ENCODE assay signal across 14 cellular contexts in the genomic region with DNA sequence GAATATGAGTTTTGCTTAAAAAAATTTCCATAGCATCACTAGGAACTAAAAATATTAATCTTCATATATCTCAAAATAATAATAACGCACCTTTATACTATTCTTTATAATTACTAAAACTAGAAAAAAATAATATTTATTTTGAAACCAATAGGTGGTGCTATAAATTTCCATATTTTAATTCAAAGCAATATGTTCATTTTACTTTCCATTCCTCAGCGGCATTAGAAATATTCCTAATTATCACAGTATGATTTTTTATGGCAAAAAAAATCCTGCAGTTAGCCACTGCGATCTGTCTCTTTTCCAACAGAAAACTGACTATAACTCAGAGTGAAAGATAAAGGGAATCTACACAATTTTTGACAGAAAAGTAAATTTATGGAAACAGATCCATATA.
DNase-seq lines count a peak whose midpoint lies in the region; ATAC-seq and TF ChIP-seq lines count a peak whose summit lies in the region.
"Had no signal": no experiment of that assay in that cellular context is flagged by ENCODE, and none has a peak within 500 bp of the region (broad histone marks: within the 10 kb centered on the region; RNA-seq: fewer than 3 reads in every experiment).

No MANE protein-coding gene starts in this region.

- H3K27me3 ChIP-seq in heart left ventricle (no peaks in the 10 kb centered on the region), adipocyte (replicated peaks; ENCODE audit: control insufficient read depth, insufficient read depth, low read length) (no peaks in the 10 kb centered on the region), hepatocyte (no peaks in the 10 kb centered on the region), brain microvascular endothelial cell (replicated peaks) (no peaks in the 10 kb centered on the region)
- H3K27me3 ChIP-seq: upper lobe of left lung had no signal

- H3K9ac ChIP-seq in adipocyte (ENCODE audit: low read length) = peak overlapping the region; percentile 50

- 31 to 46% (median 32%) methylated on average over 3 of the region's 3 CpGs for WGBS in heart left ventricle, 4 donors
- 93% methylated on average over 3 of the region's 3 CpGs for WGBS in hepatocyte (ENCODE audit: low lambda C conversion rate, missing lambda C conversion rate)

- intact Hi-C loops in heart left ventricle (cut with DNase I) = loop anchor here (5.0 to 10.0 kb wide), 11 partner anchors 130 to 905 kb away; no protein-coding TSS in a partner anchor
- intact Hi-C loops in Right ventricle myocardium superior (cut with DNase I) = no loop called here

- H3K4me1 ChIP-seq in heart left ventricle (peaks cover 0 to 60% (median 37%) of the 10 kb centered on the region in 12 donors), adipocyte (ENCODE audit: control insufficient read depth, insufficient read depth, low read length) (peaks cover 49% of the 10 kb centered on the region), hepatocyte (ENCODE audit: insufficient read depth) (no peaks in the 10 kb centered on the region)

- peaks cover 30% of the 10 kb centered on the region for H3K4me1 Mint-ChIP-seq in type B pancreatic cell (ENCODE audit: unreplicated experiment)
- no peaks in the 10 kb centered on the region for H3K4me1 Mint-ChIP-seq in activated T-cell treated with anti-CD3 and anti-CD28 coated beads, Interleukin-2, amount 50 U/mL, for 24 hours (ENCODE audit: low read depth)

- no peak for TF ChIP-seq POLR2A in heart left ventricle (IDR thresholded peaks at IDR 0.05)

- no peaks in the 10 kb centered on the region for H3K9me2 ChIP-seq in hepatocyte (replicated peaks; ENCODE audit: insufficient read depth)

- no peaks in the 10 kb centered on the region for H3K79me2 ChIP-seq in hepatocyte

- H3K27ac Mint-ChIP-seq in type B pancreatic cell = no peak overlapping the region
- no peak overlapping the region for H3K27ac Mint-ChIP-seq in activated T-cell treated with anti-CD3 and anti-CD28 coated beads, Interleukin-2, amount 50 U/mL, for 24 hours

- H3K36me3 ChIP-seq in heart left ventricle = no peaks in the 10 kb centered on the region
- H3K36me3 ChIP-seq in adipocyte (ENCODE audit: control insufficient read depth, insufficient read depth, low read length, severe bottlenecking) = no peaks in the 10 kb centered on the region
- H3K36me3 ChIP-seq in hepatocyte (replicated peaks; ENCODE audit: insufficient read depth, low read depth) = no peaks in the 10 kb centered on the region
- H3K36me3 ChIP-seq in brain microvascular endothelial cell (replicated peaks) = no peaks in the 10 kb centered on the region
- H3K36me3 ChIP-seq: upper lobe of left lung had no signal

- in situ Hi-C loops in brain microvascular endothelial cell (cut with HindIII; ENCODE audit: low pct_ligation_motif_present, low sequenced_read_pairs) = loop anchor here (25.0 kb wide), 1 partner anchor 915 kb away; no protein-coding TSS in a partner anchor

- H3K36me3 Mint-ChIP-seq in type B pancreatic cell = no peaks in the 10 kb centered on the region
- no peaks in the 10 kb centered on the region for H3K36me3 Mint-ChIP-seq in activated T-cell treated with anti-CD3 and anti-CD28 coated beads, Interleukin-2, amount 50 U/mL, for 24 hours (ENCODE audit: low read depth)

- ATAC-seq in heart left ventricle = no peak
- ATAC-seq in Right ventricle myocardium superior (ENCODE audit: poor library complexity) = no peak
- ATAC-seq in HG02678 (IDR thresholded peaks at IDR 0.05; ENCODE audit: unreplicated experiment) = no peak
- ATAC-seq: activated T-cell treated with anti-CD3 and anti-CD28 coated beads, Interleukin-2, amount 50 U/mL, for 4 hours had no signal

- TF ChIP-seq CTCF in heart left ventricle (IDR thresholded peaks at IDR 0.05) = peak in 11 of 12 donors; percentile 14 to 53 (median 33)
- peak; percentile 33 for TF ChIP-seq CTCF in hepatocyte (IDR thresholded peaks at IDR 0.05; ENCODE audit: poor library complexity)
- peak; percentile 42 for TF ChIP-seq CTCF in type B pancreatic cell (conservative IDR thresholded peaks at IDR 0.05)
- no peak for TF ChIP-seq CTCF in brain microvascular endothelial cell (IDR thresholded peaks at IDR 0.05; ENCODE audit: low read depth, low read length, missing control alignments)

- H3K4me3 ChIP-seq in heart left ventricle (peak overlapping the region in 9 of 12 donors; percentile 15 to 45 (median 32)), adipocyte (ENCODE audit: low read length) (peak overlapping the region; percentile 40), hepatocyte (no peak overlapping the region), brain microvascular endothelial cell (ENCODE audit: low read depth, low read length) (no peak overlapping the region)
- H3K4me3 ChIP-seq: upper lobe of left lung had no signal

- peak overlapping the region in 11 of 12 donors; percentile 17 to 72 (median 60) for H3K27ac ChIP-seq in heart left ventricle
- no peak overlapping the region for H3K27ac ChIP-seq in hepatocyte
- H3K27ac ChIP-seq in brain microvascular endothelial cell = no peak overlapping the region

- H3K4me2 ChIP-seq in hepatocyte = no peak overlapping the region

- H3K4me3 Mint-ChIP-seq in type B pancreatic cell = no peak overlapping the region
- no peak overlapping the region for H3K4me3 Mint-ChIP-seq in activated T-cell treated with anti-CD3 and anti-CD28 coated beads, Interleukin-2, amount 50 U/mL, for 24 hours
- H3K4me3 Mint-ChIP-seq: activated T-cell treated with anti-CD3 and anti-CD28 coated beads, Interleukin-2, amount 50 U/mL, for 4 hours had no signal

- H3K9me3 Mint-ChIP-seq in type B pancreatic cell = no peaks in the 10 kb centered on the region
- no peaks in the 10 kb centered on the region for H3K9me3 Mint-ChIP-seq in activated T-cell treated with anti-CD3 and anti-CD28 coated beads, Interleukin-2, amount 50 U/mL, for 24 hours

- peaks cover 3% of the 10 kb centered on the region for H3K27me3 Mint-ChIP-seq in type B pancreatic cell
- H3K27me3 Mint-ChIP-seq in activated T-cell treated with anti-CD3 and anti-CD28 coated beads, Interleukin-2, amount 50 U/mL, for 24 hours = no peaks in the 10 kb centered on the region

- no peaks in the 10 kb centered on the region for H4K20me1 ChIP-seq in hepatocyte (ENCODE audit: insufficient read depth, poor library complexity, severe bottlenecking)

- H3K9me3 ChIP-seq in heart left ventricle (no peaks in the 10 kb centered on the region), adipocyte (ENCODE audit: control insufficient read depth, low read length) (no peaks in the 10 kb centered on the region), hepatocyte (ENCODE audit: low read depth) (no peaks in the 10 kb centered on the region)
- H3K9me3 ChIP-seq: upper lobe of left lung had no signal

- DNase-seq in heart left ventricle (no peak), Right ventricle myocardium superior (no peak), adipocyte (ENCODE audit: low read depth) (peak; percentile 51), hepatocyte (ENCODE audit: low spot score) (no peak), type B pancreatic cell (ENCODE audit: extremely low spot score, unreplicated experiment) (no peak), brain microvascular endothelial cell (no peak)
- no peak for DNase-seq in activated T-cell treated with anti-CD3 and anti-CD28 coated beads, Interleukin-2, amount 50 U/mL, for 24 hours
- DNase-seq: activated T-cell treated with anti-CD3 and anti-CD28 coated beads, Interleukin-2, amount 50 U/mL, for 4 hours; AML-193; aorta; mesendoderm; NCI-H2029; upper lobe of left lung had no signal

- H2AFZ ChIP-seq in hepatocyte = no peak overlapping the region

Comparison
In these comparisons a context has a peak if more than half of its experiments do, and no peak if none do; other contexts are left out.
1. H3K27ac ChIP-seq: peak in heart left ventricle (11 of 12); none in hepatocyte (single experiment) and brain microvascular endothelial cell (single experiment).
2. H3K4me3 ChIP-seq: peak in heart left ventricle (9 of 12) and adipocyte (single experiment); none in hepatocyte (single experiment) and brain microvascular endothelial cell (single experiment).